In genomic region chr5:64767959-64768357, GRCh38 we compare ENCODE assay signal across 8 cellular contexts. TPM values are rescaled to one million over a fixed set of nuclear protein-coding genes. Genes with fewer than 3 reads are reported as not detected.
DNase-seq lines count a peak whose midpoint lies in the region; ATAC-seq and TF ChIP-seq lines count a peak whose summit lies in the region.

No MANE protein-coding gene starts in this region.

- no peaks in the 10 kb centered on the region for H3K27me3 ChIP-seq in CD4-positive, CD25-positive, alpha-beta regulatory T cell (ENCODE audit: control insufficient read depth, insufficient read depth, low read length)
- H3K27me3 ChIP-seq in HUES64 (ENCODE audit: insufficient read depth, low read length) (no peaks in the 10 kb centered on the region), heart right ventricle (no peaks in the 10 kb centered on the region)

- H3K27ac ChIP-seq in CD4-positive, CD25-positive, alpha-beta regulatory T cell (ENCODE audit: insufficient read depth, low read length, poor library complexity, severe bottlenecking): peak overlapping the region; percentile 79
- H3K27ac ChIP-seq in HUES64 (ENCODE audit: low read depth, low read length) (peak overlapping the region; percentile 89), heart right ventricle (peak overlapping the region; percentile 83 to 96 (median 86))

- ATAC-seq in CD4-positive, CD25-positive, alpha-beta regulatory T cell (ENCODE audit: low read depth in 2 of 2): peak in 1 of 2 donors; percentile 1
- peak; percentile 2 for ATAC-seq in GM19467 (IDR thresholded peaks at IDR 0.05; ENCODE audit: unreplicated experiment)
- ATAC-seq in activated T-cell treated with anti-CD3 and anti-CD28 coated beads, Interleukin-2, amount 50 U/mL, for 4 hours: peak; percentile 3 to 10
- peak; percentile 4 to 61 (median 46) for ATAC-seq in heart right ventricle

- no peaks in the 10 kb centered on the region for H3K27me3 Mint-ChIP-seq in CD4-positive, CD25-positive, alpha-beta regulatory T cell
- no peaks in the 10 kb centered on the region for H3K27me3 Mint-ChIP-seq in activated T-cell treated with anti-CD3 and anti-CD28 coated beads, Interleukin-2, amount 50 U/mL, for 4 hours (ENCODE audit: low read depth)

- peak in 1 of 3 donors; percentile 63 for DNase-seq in CD4-positive, CD25-positive, alpha-beta regulatory T cell
- no peak for DNase-seq in activated T-cell treated with anti-CD3 and anti-CD28 coated beads, Interleukin-2, amount 50 U/mL, for 4 hours
- DNase-seq in heart right ventricle (no peak), retinal pigment epithelial cell (ENCODE audit: low read depth) (no peak), dedifferentiated amniotic fluid mesenchymal stem cell (ENCODE audit: extremely low spot score) (no peak), GM10248 (ENCODE audit: extremely low spot score) (no peak)

- H3K4me3 Mint-ChIP-seq in CD4-positive, CD25-positive, alpha-beta regulatory T cell: peak overlapping the region; percentile 95 to 100 (median 98)
- peak overlapping the region; percentile 98 for H3K4me3 Mint-ChIP-seq in activated T-cell treated with anti-CD3 and anti-CD28 coated beads, Interleukin-2, amount 50 U/mL, for 4 hours

- 1% methylated on average over 10 of the region's 10 CpGs for WGBS in HUES64
- 1 to 2% methylated on average over 10 of the region's 10 CpGs for WGBS in heart right ventricle, 2 donors

- H3K9ac ChIP-seq in HUES64 (ENCODE audit: low read depth, low read length): peak overlapping the region; percentile 98

- peaks cover 0 to 1% (median 0%) of the 10 kb centered on the region in 7 donors for H3K9me3 Mint-ChIP-seq in CD4-positive, CD25-positive, alpha-beta regulatory T cell
- H3K9me3 Mint-ChIP-seq in activated T-cell treated with anti-CD3 and anti-CD28 coated beads, Interleukin-2, amount 50 U/mL, for 4 hours: no peaks in the 10 kb centered on the region

- H3K36me3 Mint-ChIP-seq in CD4-positive, CD25-positive, alpha-beta regulatory T cell: peaks cover 8% of the 10 kb centered on the region
- H3K36me3 Mint-ChIP-seq in activated T-cell treated with anti-CD3 and anti-CD28 coated beads, Interleukin-2, amount 50 U/mL, for 4 hours (ENCODE audit: insufficient read depth): peaks cover 9% of the 10 kb centered on the region

- H3K4me1 Mint-ChIP-seq in CD4-positive, CD25-positive, alpha-beta regulatory T cell: peaks cover 19 to 74% (median 58%) of the 10 kb centered on the region in 4 donors
- H3K4me1 Mint-ChIP-seq in activated T-cell treated with anti-CD3 and anti-CD28 coated beads, Interleukin-2, amount 50 U/mL, for 4 hours (ENCODE audit: low read depth): peaks cover 47% of the 10 kb centered on the region

- H3K4me1 ChIP-seq in CD4-positive, CD25-positive, alpha-beta regulatory T cell (ENCODE audit: control insufficient read depth, insufficient read depth, low read length, poor library complexity, severe bottlenecking): peaks cover 35% of the 10 kb centered on the region
- H3K4me1 ChIP-seq in HUES64 (ENCODE audit: insufficient read depth, low read length) (peaks cover 14% of the 10 kb centered on the region), heart right ventricle (peaks cover 8 to 66% (median 37%) of the 10 kb centered on the region in 9 donors)

- peak overlapping the region; percentile 99 for H3K4me3 ChIP-seq in CD4-positive, CD25-positive, alpha-beta regulatory T cell (ENCODE audit: low read depth, low read length)
- H3K4me3 ChIP-seq in HUES64 (ENCODE audit: low read length): peak overlapping the region; percentile 81
- peak overlapping the region; percentile 70 to 97 (median 86) for H3K4me3 ChIP-seq in heart right ventricle
- H3K4me3 ChIP-seq in retinal pigment epithelial cell (ENCODE audit: low read length): peak overlapping the region; percentile 89

- peak overlapping the region; percentile 98 to 99 (median 98) for H3K27ac Mint-ChIP-seq in CD4-positive, CD25-positive, alpha-beta regulatory T cell

- intact Hi-C loops in heart right ventricle (cut with DNase I): loop anchor here in 1 of 10 donors (5.0 kb wide), 1 partner anchor 1666 kb away; no protein-coding TSS in a partner anchor

- POLR2A ChIA-PET in GM10248 (lab: Yijun Ruan, JAX): interaction anchor here (0.7 kb wide), 1 partner anchor 715 kb away, joined by 3 read pairs; no protein-coding TSS in a partner anchor

- no peaks in the 10 kb centered on the region for H3K9me3 ChIP-seq in CD4-positive, CD25-positive, alpha-beta regulatory T cell (ENCODE audit: control insufficient read depth in 2 of 2, low read length in 2 of 2)
- H3K9me3 ChIP-seq in HUES64 (ENCODE audit: insufficient read depth, low read depth, low read length): no peaks in the 10 kb centered on the region
- H3K9me3 ChIP-seq in heart right ventricle: no peaks in the 10 kb centered on the region

- TF ChIP-seq CTCF in heart right ventricle (IDR thresholded peaks at IDR 0.05) (no peak), retinal pigment epithelial cell (conservative IDR thresholded peaks at IDR 0.05; ENCODE audit: low read depth, low read length) (no peak), GM10248 (IDR thresholded peaks at IDR 0.05; ENCODE audit: control extremely low read depth, extremely low read depth, low read depth, missing control alignments) (no peak)

- peaks cover 7% of the 10 kb centered on the region for H3K36me3 ChIP-seq in CD4-positive, CD25-positive, alpha-beta regulatory T cell (ENCODE audit: control insufficient read depth, insufficient read depth, low read length)
- H3K36me3 ChIP-seq in HUES64 (ENCODE audit: insufficient read depth, low read length): peaks cover 35% of the 10 kb centered on the region
- peaks cover 0 to 29% (median 0%) of the 10 kb centered on the region in 9 donors for H3K36me3 ChIP-seq in heart right ventricle

- CTCF ChIA-PET in GM10248 (lab: Yijun Ruan, JAX): interaction anchor here (1.0 to 4.1 kb wide), 7 partner anchors 10 to 133 kb away, joined by 3 to 23 read pairs (median 6); no protein-coding TSS in a partner anchor

RNA-seq across cellular contexts. Expression of gene SREK1IP1, which starts 0.5 kb away (rescaled TPM):
- total RNA-seq in CD4-positive, CD25-positive, alpha-beta regulatory T cell: 31.6 TPM
- polyA plus RNA-seq in CD4-positive, CD25-positive, alpha-beta regulatory T cell: 10 to 100 TPM; 30.1 to 38.3 (median 33.5) TPM
- polyA plus RNA-seq in HUES64 (2013, experiment 1 of 2): 15.0 TPM
- polyA plus RNA-seq in HUES64 (2013, experiment 2 of 2): 19.0 TPM
- total RNA-seq in activated T-cell treated with anti-CD3 and anti-CD28 coated beads, Interleukin-2, amount 50 U/mL, for 4 hours: 10 to 100 TPM; 32.3 to 35.8 (median 32.4) TPM
- 10 to 100 TPM in 9 of 10 donors, 1 to 10 TPM in 1; 8.0 to 17.3 (median 12.5) TPM for total RNA-seq in heart right ventricle
- 10 to 100 TPM in 1 of 2 donors, 1 to 10 TPM in 1; 5.5 to 25.9 TPM for polyA plus RNA-seq in heart right ventricle

RNA-seq across cellular contexts. Expression of gene CWC27, which starts 0.8 kb away (rescaled TPM):
- total RNA-seq in CD4-positive, CD25-positive, alpha-beta regulatory T cell: 28.2 TPM
- 10 to 100 TPM; 22.4 to 33.4 (median 27.4) TPM for polyA plus RNA-seq in CD4-positive, CD25-positive, alpha-beta regulatory T cell
- polyA plus RNA-seq in HUES64 (2013, experiment 1 of 2): 36.4 TPM
- polyA plus RNA-seq in HUES64 (2013, experiment 2 of 2): 42.1 TPM
- 10 to 100 TPM; 27.1 to 32.9 (median 30.4) TPM for total RNA-seq in activated T-cell treated with anti-CD3 and anti-CD28 coated beads, Interleukin-2, amount 50 U/mL, for 4 hours
- total RNA-seq in heart right ventricle: 10 to 100 TPM; 19.3 to 32.1 (median 23.5) TPM
- polyA plus RNA-seq in heart right ventricle: 10 to 100 TPM; 18.7 to 25.2 TPM
